ENCODE assay signal across 22 cellular contexts in the genomic region with DNA sequence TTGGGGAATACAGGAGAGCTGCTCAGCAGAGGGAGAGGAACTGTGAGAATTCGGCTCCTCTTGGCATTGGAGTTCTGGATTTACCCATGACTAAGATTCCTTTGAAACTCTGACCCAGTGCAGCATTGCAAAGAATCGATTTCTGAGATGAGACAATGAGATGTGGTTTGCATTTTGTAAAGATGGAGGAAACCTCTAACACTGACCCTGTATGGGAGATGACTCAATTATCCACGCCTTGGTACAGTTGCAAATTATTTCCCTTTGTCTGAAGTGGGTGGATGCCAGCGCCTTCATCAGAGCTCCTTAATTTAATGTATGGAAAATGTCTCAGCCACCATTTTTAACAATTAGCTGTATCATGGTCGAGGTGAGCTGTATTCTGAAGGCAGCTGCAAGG. TPM values are rescaled to one million over a fixed set of nuclear protein-coding genes. Genes with fewer than 3 reads are reported as not detected.
DNase-seq lines count a peak whose midpoint lies in the region; ATAC-seq lines count a peak whose summit lies in the region.
"Had no signal": no experiment of that assay in that cellular context is flagged by ENCODE, and none has a peak within 500 bp of the region (broad histone marks: within the 10 kb centered on the region; RNA-seq: fewer than 3 reads in every experiment).

No MANE protein-coding gene starts in this region.

- POLR2A ChIA-PET in CD8-positive, alpha-beta memory T cell (lab: Charles Lee), result no interaction called here

- no peaks in the 10 kb centered on the region for H3K27me3 ChIP-seq in CD8-positive, alpha-beta memory T cell (ENCODE audit: insufficient read depth, low read length, poor library complexity, severe bottlenecking)
- H3K27me3 ChIP-seq: adrenal gland, neutrophil, testis had no signal

- peak; percentile 49 to 79 for ATAC-seq in activated T-cell treated with anti-CD3 and anti-CD28 coated beads, Interleukin-2, amount 50 U/mL, for 72 hours (replicated peaks in 1 of 2)
- no peak for ATAC-seq in central memory CD8-positive, alpha-beta T cell (replicated peaks; ENCODE audit: extremely low read depth, poor library complexity, severe bottlenecking)
- ATAC-seq in stimulated activated naive CD8-positive, alpha-beta T cell treated with anti-CD3 and anti-CD28 coated beads, Interleukin-15, Interleukin-2, amounts not matched to agents 100 U/mL and 50 U/mL, for 24 hours, result peak; percentile 90
- ATAC-seq in HG02884 (IDR thresholded peaks at IDR 0.05; ENCODE audit: unreplicated experiment), result no peak
- ATAC-seq: mucosa of descending colon had no signal

- H3K27ac ChIP-seq in CD8-positive, alpha-beta memory T cell (ENCODE audit: low read depth, low read length), result no peak overlapping the region
- H3K27ac ChIP-seq: adrenal gland, left ventricle myocardium inferior, neutrophil, testis had no signal

- no peaks in the 10 kb centered on the region for H3K36me3 Mint-ChIP-seq in activated T-cell treated with anti-CD3 and anti-CD28 coated beads, Interleukin-2, amount 50 U/mL, for 72 hours (ENCODE audit: insufficient read depth in 2 of 2)
- H3K36me3 Mint-ChIP-seq in T-helper 2 cell treated with Interferon-gamma antibody and Interleukin-4, amounts not matched to agents 5 μg/mL and 100 μg/mL, for 36 hours (ENCODE audit: low read depth), result peaks cover 1% of the 10 kb centered on the region
- H3K36me3 Mint-ChIP-seq in central memory CD8-positive, alpha-beta T cell (ENCODE audit: insufficient read depth), result peaks cover 2% of the 10 kb centered on the region
- H3K36me3 Mint-ChIP-seq in CD8-positive, alpha-beta memory T cell, result peaks cover 0 to 5% (median 3%) of the 10 kb centered on the region in 3 donors
- H3K36me3 Mint-ChIP-seq: CD4-positive, CD25-positive, alpha-beta regulatory T cell had no signal

- H3K9me3 ChIP-seq in CD8-positive, alpha-beta memory T cell (ENCODE audit: low read length), result no peaks in the 10 kb centered on the region
- H3K9me3 ChIP-seq: adrenal gland, left ventricle myocardium inferior, mucosa of descending colon, neutrophil, testis had no signal

- no peak overlapping the region for H3K4me3 ChIP-seq in CD8-positive, alpha-beta memory T cell (ENCODE audit: low read length)
- H3K4me3 ChIP-seq: adrenal gland, left ventricle myocardium inferior, mucosa of descending colon, testis had no signal

- no peak overlapping the region for H3K27ac Mint-ChIP-seq in activated T-cell treated with anti-CD3 and anti-CD28 coated beads, Interleukin-2, amount 50 U/mL, for 72 hours
- H3K27ac Mint-ChIP-seq in T-helper 2 cell treated with Interferon-gamma antibody and Interleukin-4, amounts not matched to agents 5 μg/mL and 100 μg/mL, for 36 hours, result no peak overlapping the region
- H3K27ac Mint-ChIP-seq in central memory CD8-positive, alpha-beta T cell (ENCODE audit: low read depth), result peak overlapping the region; percentile 30
- no peak overlapping the region for H3K27ac Mint-ChIP-seq in CD8-positive, alpha-beta memory T cell
- H3K27ac Mint-ChIP-seq: CD4-positive, CD25-positive, alpha-beta regulatory T cell; HFFc6 had no signal

- H3K9me3 Mint-ChIP-seq in activated T-cell treated with anti-CD3 and anti-CD28 coated beads, Interleukin-2, amount 50 U/mL, for 72 hours, result no peaks in the 10 kb centered on the region
- H3K9me3 Mint-ChIP-seq in T-helper 2 cell treated with Interferon-gamma antibody and Interleukin-4, amounts not matched to agents 5 μg/mL and 100 μg/mL, for 36 hours, result no peaks in the 10 kb centered on the region
- H3K9me3 Mint-ChIP-seq in central memory CD8-positive, alpha-beta T cell, result no peaks in the 10 kb centered on the region
- H3K9me3 Mint-ChIP-seq in CD8-positive, alpha-beta memory T cell, result no peaks in the 10 kb centered on the region
- H3K9me3 Mint-ChIP-seq: CD4-positive, CD25-positive, alpha-beta regulatory T cell; HFFc6 had no signal

- H3K4me1 Mint-ChIP-seq in activated T-cell treated with anti-CD3 and anti-CD28 coated beads, Interleukin-2, amount 50 U/mL, for 72 hours (ENCODE audit: low read depth), result peaks cover 31% of the 10 kb centered on the region
- peaks cover 44% of the 10 kb centered on the region for H3K4me1 Mint-ChIP-seq in T-helper 2 cell treated with Interferon-gamma antibody and Interleukin-4, amounts not matched to agents 5 μg/mL and 100 μg/mL, for 36 hours (ENCODE audit: low read depth)
- peaks cover 41% of the 10 kb centered on the region for H3K4me1 Mint-ChIP-seq in central memory CD8-positive, alpha-beta T cell
- H3K4me1 Mint-ChIP-seq in CD8-positive, alpha-beta memory T cell, result peaks cover 42 to 51% (median 47%) of the 10 kb centered on the region in 3 donors

- H3K36me3 ChIP-seq in CD8-positive, alpha-beta memory T cell (ENCODE audit: insufficient read depth, low read length), result no peaks in the 10 kb centered on the region
- H3K36me3 ChIP-seq: adrenal gland, left ventricle myocardium inferior, neutrophil had no signal

- DNase-seq in activated T-cell treated with anti-CD3 and anti-CD28 coated beads, Interleukin-2, amount 50 U/mL, for 72 hours, result no peak
- no peak for DNase-seq in activated T-cell treated with anti-CD3 and anti-CD28 coated beads, Interleukin-2, amount 50 U/mL, for 48 hours
- DNase-seq in T-helper 2 cell treated with Interferon-gamma antibody and Interleukin-4, amounts not matched to agents 5 μg/mL and 100 μg/mL, for 36 hours (ENCODE audit: low spot score), result peak; percentile 24
- no peak for DNase-seq in central memory CD8-positive, alpha-beta T cell (ENCODE audit: low spot score in 2 of 2)
- no peak for DNase-seq in stimulated activated naive CD8-positive, alpha-beta T cell treated with anti-CD3 and anti-CD28 coated beads, Interleukin-15, Interleukin-2, amounts not matched to agents 100 U/mL and 50 U/mL, for 24 hours
- no peak for DNase-seq in CD8-positive, alpha-beta memory T cell
- DNase-seq in 8988T, result no peak
- DNase-seq: activated CD4-positive, alpha-beta T cell treated with anti-CD3 and anti-CD28 coated beads for 4 hours; adrenal gland; CD4-positive, CD25-positive, alpha-beta regulatory T cell; GF-D8; HFFc6; KBM-7; left ventricle myocardium inferior; mucosa of descending colon; NCI-H1048; NCI-H2081 treated with DMSO at 0.1 percent for 48 hours; NCI-H510A treated with DMSO at 0.1 percent for 48 hours; RPMI8226; testis had no signal

- H3K4me1 ChIP-seq in CD8-positive, alpha-beta memory T cell (ENCODE audit: insufficient read depth, low read length), result no peaks in the 10 kb centered on the region
- H3K4me1 ChIP-seq: adrenal gland had no signal

- CTCF ChIA-PET in CD8-positive, alpha-beta memory T cell (lab: Charles Lee), result no interaction called here

- H3K4me3 Mint-ChIP-seq in activated T-cell treated with anti-CD3 and anti-CD28 coated beads, Interleukin-2, amount 50 U/mL, for 72 hours, result peak overlapping the region in 1 of 2 donors; percentile 16
- no peak overlapping the region for H3K4me3 Mint-ChIP-seq in T-helper 2 cell treated with Interferon-gamma antibody and Interleukin-4, amounts not matched to agents 5 μg/mL and 100 μg/mL, for 36 hours
- no peak overlapping the region for H3K4me3 Mint-ChIP-seq in central memory CD8-positive, alpha-beta T cell
- no peak overlapping the region for H3K4me3 Mint-ChIP-seq in CD8-positive, alpha-beta memory T cell
- H3K4me3 Mint-ChIP-seq: CD4-positive, CD25-positive, alpha-beta regulatory T cell; HFFc6 had no signal

- no peaks in the 10 kb centered on the region for H3K27me3 Mint-ChIP-seq in activated T-cell treated with anti-CD3 and anti-CD28 coated beads, Interleukin-2, amount 50 U/mL, for 72 hours (ENCODE audit: low read depth)
- no peaks in the 10 kb centered on the region for H3K27me3 Mint-ChIP-seq in T-helper 2 cell treated with Interferon-gamma antibody and Interleukin-4, amounts not matched to agents 5 μg/mL and 100 μg/mL, for 36 hours (ENCODE audit: low read depth)
- H3K27me3 Mint-ChIP-seq in central memory CD8-positive, alpha-beta T cell, result no peaks in the 10 kb centered on the region
- H3K27me3 Mint-ChIP-seq in CD8-positive, alpha-beta memory T cell, result peaks cover 0 to 1% of the 10 kb centered on the region in 2 donors
- H3K27me3 Mint-ChIP-seq: CD4-positive, CD25-positive, alpha-beta regulatory T cell had no signal

RNA-seq across cellular contexts. Expression of a gene that starts 53.4 kb away (rescaled TPM):
- 100 to 1,000 TPM; 112 to 155 TPM for total RNA-seq in activated T-cell treated with anti-CD3 and anti-CD28 coated beads, Interleukin-2, amount 50 U/mL, for 72 hours
- 100 to 1,000 TPM; 153 to 155 TPM for total RNA-seq in CD8-positive, alpha-beta memory T cell
- polyA plus RNA-seq in CD8-positive, alpha-beta memory T cell, result 93.8 TPM

Comparison
In these comparisons a context has a peak if more than half of its experiments do, and no peak if none do; other contexts are left out.
1. ATAC-seq: peak in activated T-cell treated with anti-CD3 and anti-CD28 coated beads, Interleukin-2, amount 50 U/mL, for 72 hours (2 of 2) and stimulated activated naive CD8-positive, alpha-beta T cell treated with anti-CD3 and anti-CD28 coated beads, Interleukin-15, Interleukin-2, amounts not matched to agents 100 U/mL and 50 U/mL, for 24 hours (single experiment); none in central memory CD8-positive, alpha-beta T cell (single experiment) and HG02884 (single experiment).